13 cellular contexts compared by ENCODE assay signal in genomic region chr18:8798996-8799395, GRCh38.
DNase-seq lines count a peak whose midpoint lies in the region; FAIRE-seq and TF ChIP-seq lines count a peak whose summit lies in the region.
"Had no signal": no experiment of that assay in that cellular context is flagged by ENCODE, and none has a peak within 500 bp of the region (broad histone marks: within the 10 kb centered on the region; RNA-seq: fewer than 3 reads in every experiment).

No MANE protein-coding gene starts in this region.

- DNase-seq in MCF 10A (ENCODE audit: unreplicated experiment) (peak; percentile 20), mammary epithelial cell (no peak), RCC 7860 (ENCODE audit: low spot score) (peak; percentile 61), kidney (peak; percentile 66), urothelium cell line (ENCODE audit: low spot score) (peak; percentile 67), NCI-H526 treated with DMSO at 0.1 percent for 48 hours (lab: John Stamatoyannopoulos, UW) (no peak), NCI-H2029 (lab: John Stamatoyannopoulos, UW) (no peak), SW 1271 (lab: John Stamatoyannopoulos, UW) (no peak)
- DNase-seq: NCI-H1092, T-helper 9 cell had no signal

- in situ Hi-C loops in mammary epithelial cell (cut with MboI; ENCODE audit: low sequenced_read_pairs in 2 of 2), result no loop called here

- TF ChIP-seq CTCF in MCF 10A (IDR thresholded peaks at IDR 0.05; ENCODE audit: unreplicated experiment) (no peak), mammary epithelial cell (conservative IDR thresholded peaks at IDR 0.05 in 1 of 2, IDR thresholded peaks at IDR 0.05 in 1 of 2; ENCODE audit: extremely low read depth in 1 of 2, insufficient read depth in 1 of 2, low read depth in 1 of 2, low read length in 2 of 2) (no peak), kidney (IDR thresholded peaks at IDR 0.05; ENCODE audit: borderline replicate concordance, extremely low read depth, insufficient read depth) (no peak)

- no peak overlapping the region for H3K4me2 ChIP-seq in mammary epithelial cell (ENCODE audit: insufficient read depth, low read depth, low read length)

- H3K9me3 ChIP-seq in mammary epithelial cell (replicated peaks; ENCODE audit: insufficient read depth, low read length) (no peaks in the 10 kb centered on the region), kidney (ENCODE audit: control insufficient read depth in 1 of 2, low read length in 2 of 2) (no peaks in the 10 kb centered on the region)

- POLR2A ChIA-PET in MCF 10A (lab: Yijun Ruan, JAX), result interaction anchor here (1.4 to 3.5 kb wide), 3 partner anchors 12 to 60 kb away, joined by 4 to 15 read pairs (median 6); no protein-coding TSS in a partner anchor

- H3K27ac Mint-ChIP-seq in MCF 10A (ENCODE audit: low read depth, unreplicated experiment), result peak overlapping the region; percentile 83
- H3K27ac Mint-ChIP-seq: activated naive CD4-positive, alpha-beta T cell treated with anti-CD3 and anti-CD28 coated beads, Interleukin-2, amount 50 U/mL, for 24 hours had no signal

- no peaks in the 10 kb centered on the region for H3K79me2 ChIP-seq in mammary epithelial cell (ENCODE audit: insufficient read depth, low read length)

- intact Hi-C loops in MCF 10A (cut with micrococcal nuclease), result no loop called here
- intact Hi-C loops in mammary epithelial cell (cut with micrococcal nuclease), result no loop called here
- intact Hi-C loops in kidney (cut with DNase I), result no loop called here

- CTCF ChIA-PET in MCF 10A (lab: Yijun Ruan, JAX) (interaction anchor here (0.6 to 1.3 kb wide), 5 partner anchors 21 to 189 kb away, joined by 3 to 5 read pairs (median 4); no protein-coding TSS in a partner anchor), mammary epithelial cell (lab: Charles Lee; ENCODE audit: low non-redundant PET) (no interaction called here)

- H3K4me1 Mint-ChIP-seq in MCF 10A (ENCODE audit: insufficient read depth, unreplicated experiment), result peaks cover 39% of the 10 kb centered on the region

- H3K36me3 Mint-ChIP-seq in MCF 10A (ENCODE audit: insufficient read depth, unreplicated experiment), result peaks cover 6% of the 10 kb centered on the region
- H3K36me3 Mint-ChIP-seq: activated naive CD4-positive, alpha-beta T cell treated with anti-CD3 and anti-CD28 coated beads, Interleukin-2, amount 50 U/mL, for 24 hours had no signal

- H3K36me3 ChIP-seq in mammary epithelial cell (ENCODE audit: insufficient read depth, low read length) (peaks cover 22% of the 10 kb centered on the region), kidney (ENCODE audit: control insufficient read depth in 1 of 2, insufficient read depth in 2 of 2, low read length in 2 of 2) (no peaks in the 10 kb centered on the region)

- H3K9me3 Mint-ChIP-seq in MCF 10A (ENCODE audit: unreplicated experiment), result no peaks in the 10 kb centered on the region
- H3K9me3 Mint-ChIP-seq: activated naive CD4-positive, alpha-beta T cell treated with anti-CD3 and anti-CD28 coated beads, Interleukin-2, amount 50 U/mL, for 24 hours had no signal

- no peak overlapping the region for H2AFZ ChIP-seq in mammary epithelial cell (ENCODE audit: low read depth, low read length)

- WGBS in mammary epithelial cell (ENCODE audit: low coverage, missing lambda C conversion rate), result 73% methylated on average over 10 of the region's 11 CpGs

- H4K20me1 ChIP-seq in mammary epithelial cell (ENCODE audit: insufficient read depth, low read length), result no peaks in the 10 kb centered on the region

- dilution Hi-C loops in mammary epithelial cell (cut with HindIII; ENCODE audit: low sequenced_read_pairs), result no loop called here

- H3K9ac ChIP-seq in mammary epithelial cell (ENCODE audit: insufficient read depth, low read length), result no peak overlapping the region
- no peak overlapping the region for H3K9ac ChIP-seq in kidney (ENCODE audit: low read length in 2 of 2)

- H3K4me1 ChIP-seq in mammary epithelial cell (ENCODE audit: insufficient read depth, low read length) (peaks cover 53% of the 10 kb centered on the region), kidney (ENCODE audit: control insufficient read depth in 1 of 2, insufficient read depth in 1 of 2, low read depth in 1 of 2, low read length in 2 of 2) (peaks cover 7 to 9% of the 10 kb centered on the region in 2 donors)

- no peak overlapping the region for H3K4me3 Mint-ChIP-seq in MCF 10A (ENCODE audit: unreplicated experiment)
- H3K4me3 Mint-ChIP-seq: activated naive CD4-positive, alpha-beta T cell treated with anti-CD3 and anti-CD28 coated beads, Interleukin-2, amount 50 U/mL, for 24 hours had no signal

- BruUV-seq in MCF 10A (replicated peaks; lab: Mats Ljungman, UMichigan) (no TSS peak), mammary epithelial cell (replicated peaks; lab: Mats Ljungman, UMichigan) (no TSS peak)

- H3K27ac ChIP-seq in mammary epithelial cell (ENCODE audit: insufficient read depth, low read depth, low read length), result no peak overlapping the region
- no peak overlapping the region for H3K27ac ChIP-seq in kidney (ENCODE audit: low read depth in 2 of 2, low read length in 2 of 2)

- FAIRE-seq in RCC 7860 (lab: Jason Lieb, UNC), result no peak
- FAIRE-seq in kidney (lab: Jason Lieb, UNC), result no peak
- no peak for FAIRE-seq in urothelium cell line (lab: Jason Lieb, UNC)
- FAIRE-seq: colon had no signal

- H3K27me3 ChIP-seq in mammary epithelial cell (ENCODE audit: insufficient read depth, low read length), result no peaks in the 10 kb centered on the region

- H3K4me3 ChIP-seq in mammary epithelial cell (replicated peaks in 1 of 3; ENCODE audit: insufficient read depth in 1 of 3, low read depth in 2 of 3, low read length in 3 of 3) (no peak overlapping the region), kidney (ENCODE audit: low read length in 2 of 2) (no peak overlapping the region)

- H3K27me3 Mint-ChIP-seq in MCF 10A (ENCODE audit: insufficient read depth, unreplicated experiment), result no peaks in the 10 kb centered on the region
- H3K27me3 Mint-ChIP-seq: activated naive CD4-positive, alpha-beta T cell treated with anti-CD3 and anti-CD28 coated beads, Interleukin-2, amount 50 U/mL, for 24 hours; progenitor cell of endocrine pancreas had no signal

Comparison
In these comparisons a context has a peak if more than half of its experiments do, and no peak if none do; other contexts are left out.
1. DNase-seq: peak in MCF 10A (single experiment), RCC 7860 (single experiment), kidney (single experiment) and urothelium cell line (single experiment); none in mammary epithelial cell (single experiment), NCI-H526 treated with DMSO at 0.1 percent for 48 hours (single experiment), NCI-H2029 (single experiment) and SW 1271 (0 of 2).